Comparison of ENCODE assay signal across 1 cellular context in genomic region chr2:216229488-216229887, GRCh38.
TF ChIP-seq lines count a peak whose summit lies in the region.

No MANE protein-coding gene starts in this region.

TF ChIP-seq in K562, 482 proteins besides CTCF, POLR2A, EP300 and RAD21 (continued from another document):
- TF ChIP-seq HNRNPLL (IDR thresholded peaks at IDR 0.05; ENCODE audit: low read depth, low read length, poor library complexity, severe bottlenecking) (no peak), MEIS2 (IDR thresholded peaks at IDR 0.05; ENCODE audit: partially characterized antibody) (peak; percentile 93), MXI1 (IDR thresholded peaks at IDR 0.05; ENCODE audit: low read depth, low read length) (no peak), RUNX1 (IDR thresholded peaks at IDR 0.05; ENCODE audit: low read depth) (no peak), TSC22D4 (tag; IDR thresholded peaks at IDR 0.05) (no peak), PBX2 (CRISPR knock-in tag; IDR thresholded peaks at IDR 0.05; ENCODE audit: low read depth) (no peak), PBX2 (tag; conservative IDR thresholded peaks at IDR 0.05; ENCODE audit: low read depth) (peak; percentile 88), HLTF (IDR thresholded peaks at IDR 0.05) (no peak), TAL1 (IDR thresholded peaks at IDR 0.05) (peak; percentile 21), BRF1 (IDR thresholded peaks at IDR 0.05; ENCODE audit: borderline replicate concordance, extremely low read depth, insufficient read length) (no peak), PYGO2 (tag; IDR thresholded peaks at IDR 0.05) (no peak), XRCC3 (IDR thresholded peaks at IDR 0.05) (no peak), SMARCC2 (IDR thresholded peaks at IDR 0.05; ENCODE audit: low read depth) (no peak), ARID1B (IDR thresholded peaks at IDR 0.05) (peak; percentile 70), MEF2A (IDR thresholded peaks at IDR 0.05; ENCODE audit: control insufficient read depth, low read depth, low read length) (no peak), ZNF766 (CRISPR knock-in tag; conservative IDR thresholded peaks at IDR 0.05) (no peak), NFRKB (IDR thresholded peaks at IDR 0.05; ENCODE audit: low read depth) (no peak), ZNF507 (tag; conservative IDR thresholded peaks at IDR 0.05) (no peak), MAFG (tag; conservative IDR thresholded peaks at IDR 0.05) (peak; percentile 86), SRSF1 (IDR thresholded peaks at IDR 0.05; ENCODE audit: low read depth, low read length) (no peak), FOXJ3 (CRISPR knock-in tag; IDR thresholded peaks at IDR 0.05) (no peak), KLF10 (CRISPR knock-in tag; IDR thresholded peaks at IDR 0.05) (no peak), MCM5 (IDR thresholded peaks at IDR 0.05; ENCODE audit: low read depth) (no peak), NCOA1 (IDR thresholded peaks at IDR 0.05; ENCODE audit: low read depth) (no peak), CHAMP1 (IDR thresholded peaks at IDR 0.05) (no peak), ZNF512 (tag; IDR thresholded peaks at IDR 0.05) (no peak), ZNF696 (CRISPR knock-in tag; conservative IDR thresholded peaks at IDR 0.05) (no peak), PKNOX1 (IDR thresholded peaks at IDR 0.05) (peak; percentile 69), C11orf30 (IDR thresholded peaks at IDR 0.05; ENCODE audit: low read depth) (peak; percentile 42; the same call in 1 of the 2 replicates), ETS1 (conservative IDR thresholded peaks at IDR 0.05; ENCODE audit: control insufficient read depth, low read depth, low read length) (no peak), NFE2 (IDR thresholded peaks at IDR 0.05; ENCODE audit: low read depth) (peak; percentile 79), HDAC8 (tag; IDR thresholded peaks at IDR 0.05) (no peak), ZNF639 (CRISPR knock-in tag; conservative IDR thresholded peaks at IDR 0.05 in 1 of 2, IDR thresholded peaks at IDR 0.05 in 1 of 2) (no peak), CBFA2T3 (IDR thresholded peaks at IDR 0.05) (peak; percentile 69), E2F8 (IDR thresholded peaks at IDR 0.05; ENCODE audit: low read depth, partially characterized antibody) (no peak), TCFL5 (CRISPR knock-in tag; conservative IDR thresholded peaks at IDR 0.05) (no peak), ZSCAN32 (CRISPR knock-in tag; IDR thresholded peaks at IDR 0.05) (no peak), ZNF511 (CRISPR knock-in tag; IDR thresholded peaks at IDR 0.05) (no peak), ZNF644 (tag; IDR thresholded peaks at IDR 0.05; ENCODE audit: low read depth) (no peak), MBD2 (IDR thresholded peaks at IDR 0.05; ENCODE audit: borderline replicate concordance, low read depth) (no peak), ARID3A (IDR thresholded peaks at IDR 0.05; ENCODE audit: borderline replicate concordance, low read depth, low read length) (no peak), ZNF780A (CRISPR knock-in tag; IDR thresholded peaks at IDR 0.05) (no peak), ZNF76 (CRISPR knock-in tag; IDR thresholded peaks at IDR 0.05; ENCODE audit: borderline replicate concordance) (no peak), SIX5 (IDR thresholded peaks at IDR 0.05; ENCODE audit: borderline replicate concordance in 1 of 2, insufficient read depth in 1 of 2, low read depth in 1 of 2, low read length in 2 of 2) (no peak), TFAM (CRISPR knock-in tag; conservative IDR thresholded peaks at IDR 0.05) (no peak), MECOM (CRISPR knock-in tag; IDR thresholded peaks at IDR 0.05) (peak; percentile 62; the same call in 1 of the 2 replicates), CBFB (CRISPR knock-in tag; IDR thresholded peaks at IDR 0.05) (no peak), YBX1 (IDR thresholded peaks at IDR 0.05) (no peak)
